1 cellular context compared by ENCODE assay signal in genomic region chr14:22545842-22546721, GRCh38.
TF ChIP-seq lines count a peak whose summit lies in the region.

No MANE protein-coding gene starts in this region.

TF ChIP-seq in GM23338, 12 proteins besides CTCF, POLR2A, EP300 and RAD21 (continued from another document):
- TF ChIP-seq ZNF462 (CRISPR knock-in tag; IDR thresholded peaks at IDR 0.05) = no peak
- no peak for TF ChIP-seq NANOG (IDR thresholded peaks at IDR 0.05; ENCODE audit: borderline replicate concordance)
- TF ChIP-seq ETS1 (IDR thresholded peaks at IDR 0.05) = no peak
- no peak for TF ChIP-seq STAT1 (IDR thresholded peaks at IDR 0.05; ENCODE audit: unreplicated experiment)
- TF ChIP-seq ZNF114 (CRISPR knock-in tag; IDR thresholded peaks at IDR 0.05) = no peak
- TF ChIP-seq POLR2AphosphoS5 (IDR thresholded peaks at IDR 0.05; ENCODE audit: low read depth) = no peak
